In genomic region chr9:90966475-90967150, GRCh38 we compare ENCODE assay signal across 9 cellular contexts.
DNase-seq lines count a peak whose midpoint lies in the region; ATAC-seq and TF ChIP-seq lines count a peak whose summit lies in the region.
"Had no signal": no experiment of that assay in that cellular context is flagged by ENCODE, and none has a peak within 500 bp of the region (broad histone marks: within the 10 kb centered on the region; RNA-seq: fewer than 3 reads in every experiment).

No MANE protein-coding gene starts in this region.

- no peaks in the 10 kb centered on the region for H4K20me1 ChIP-seq in hepatocyte (ENCODE audit: insufficient read depth, poor library complexity, severe bottlenecking)

- H3K79me2 ChIP-seq in hepatocyte, result no peaks in the 10 kb centered on the region

- H3K27me3 ChIP-seq in hepatocyte, result no peaks in the 10 kb centered on the region
- no peaks in the 10 kb centered on the region for H3K27me3 ChIP-seq in CD4-positive, alpha-beta memory T cell (ENCODE audit: insufficient read depth, low read length)

- ATAC-seq in HG03280 (IDR thresholded peaks at IDR 0.05; ENCODE audit: unreplicated experiment) (no peak), HG03460 (IDR thresholded peaks at IDR 0.05; ENCODE audit: unreplicated experiment) (no peak)

- peak overlapping the region; percentile 34 for H3K4me3 Mint-ChIP-seq in activated T-cell treated with anti-CD3 and anti-CD28 coated beads, Interleukin-2, amount 50 U/mL, for 24 hours
- no peak overlapping the region for H3K4me3 Mint-ChIP-seq in CD4-positive, alpha-beta memory T cell
- H3K4me3 Mint-ChIP-seq: dendritic cell treated with granulocyte-macrophage colony-stimulating factor and Interleukin-4, amounts not matched to agents 40 ng/mL and 50 ng/mL, for 4 days had no signal

- peak overlapping the region; percentile 73 for H3K27ac Mint-ChIP-seq in activated T-cell treated with anti-CD3 and anti-CD28 coated beads, Interleukin-2, amount 50 U/mL, for 24 hours
- H3K27ac Mint-ChIP-seq in CD4-positive, alpha-beta memory T cell, result no peak overlapping the region
- H3K27ac Mint-ChIP-seq: dendritic cell treated with granulocyte-macrophage colony-stimulating factor and Interleukin-4, amounts not matched to agents 40 ng/mL and 50 ng/mL, for 4 days had no signal

- 88% methylated on average over 18 of the region's 19 CpGs for WGBS in hepatocyte (ENCODE audit: low lambda C conversion rate, missing lambda C conversion rate)

- peak overlapping the region; percentile 68 for H3K27ac ChIP-seq in hepatocyte
- no peak overlapping the region for H3K27ac ChIP-seq in CD4-positive, alpha-beta memory T cell (ENCODE audit: low read depth, low read length)

- H3K4me2 ChIP-seq in hepatocyte, result no peak overlapping the region

- H3K27me3 Mint-ChIP-seq in activated T-cell treated with anti-CD3 and anti-CD28 coated beads, Interleukin-2, amount 50 U/mL, for 24 hours, result peaks cover 40% of the 10 kb centered on the region
- H3K27me3 Mint-ChIP-seq in CD4-positive, alpha-beta memory T cell, result peaks cover 6 to 43% of the 10 kb centered on the region in 2 donors

- no peaks in the 10 kb centered on the region for H3K4me1 ChIP-seq in hepatocyte (ENCODE audit: insufficient read depth)
- H3K4me1 ChIP-seq in CD4-positive, alpha-beta memory T cell (ENCODE audit: insufficient read depth, low read length), result no peaks in the 10 kb centered on the region

- H3K4me1 Mint-ChIP-seq in activated T-cell treated with anti-CD3 and anti-CD28 coated beads, Interleukin-2, amount 50 U/mL, for 24 hours (ENCODE audit: low read depth), result peaks cover 39% of the 10 kb centered on the region
- H3K4me1 Mint-ChIP-seq in CD4-positive, alpha-beta memory T cell, result peaks cover 0 to 4% (median 1%) of the 10 kb centered on the region in 4 donors

- no peaks in the 10 kb centered on the region for H3K36me3 Mint-ChIP-seq in activated T-cell treated with anti-CD3 and anti-CD28 coated beads, Interleukin-2, amount 50 U/mL, for 24 hours (ENCODE audit: low read depth)
- H3K36me3 Mint-ChIP-seq in CD4-positive, alpha-beta memory T cell, result no peaks in the 10 kb centered on the region

- H3K9me2 ChIP-seq in hepatocyte (replicated peaks; ENCODE audit: insufficient read depth), result no peaks in the 10 kb centered on the region

- no peak for TF ChIP-seq CTCF in hepatocyte (IDR thresholded peaks at IDR 0.05; ENCODE audit: poor library complexity)

- intact Hi-C loops in CD4-positive, alpha-beta memory T cell (cut with micrococcal nuclease), result no loop called here

- no peak overlapping the region for H3K4me3 ChIP-seq in hepatocyte
- H3K4me3 ChIP-seq in CD4-positive, alpha-beta memory T cell (ENCODE audit: low read length in 2 of 2), result no peak overlapping the region

- no peaks in the 10 kb centered on the region for H3K9me3 ChIP-seq in hepatocyte (ENCODE audit: low read depth)
- no peaks in the 10 kb centered on the region for H3K9me3 ChIP-seq in CD4-positive, alpha-beta memory T cell (ENCODE audit: control insufficient read depth in 1 of 2, low read length in 2 of 2)

- no peaks in the 10 kb centered on the region for H3K9me3 Mint-ChIP-seq in activated T-cell treated with anti-CD3 and anti-CD28 coated beads, Interleukin-2, amount 50 U/mL, for 24 hours
- H3K9me3 Mint-ChIP-seq in CD4-positive, alpha-beta memory T cell, result peaks cover 0 to 2% (median 0%) of the 10 kb centered on the region in 8 donors

- CTCF ChIA-PET in CD4-positive, alpha-beta memory T cell (lab: Charles Lee; ENCODE audit: partially characterized antibody), result interaction anchor here (1.0 kb wide), 1 partner anchor 52 kb away, joined by 3 read pairs; no protein-coding TSS in a partner anchor

- POLR2A ChIA-PET in CD4-positive, alpha-beta memory T cell (lab: Charles Lee; ENCODE audit: partially characterized antibody), result no interaction called here

- H2AFZ ChIP-seq in hepatocyte, result no peak overlapping the region

- DNase-seq in HCEC 1CT, result peak; percentile 30
- peak; percentile 57 for DNase-seq in activated T-cell treated with anti-CD3 and anti-CD28 coated beads, Interleukin-2, amount 50 U/mL, for 24 hours
- no peak for DNase-seq in hepatocyte (ENCODE audit: low spot score)
- peak; percentile 40 to 62 for DNase-seq in stimulated activated CD8-positive, alpha-beta memory T cell treated with anti-CD3 and anti-CD28 coated beads, Interleukin-15, amount 100 ng/mL, for 48 hours (ENCODE audit: low read depth in 2 of 2)
- DNase-seq in CD4-positive, alpha-beta memory T cell, result no peak
- DNase-seq: DMS79 treated with DMSO at 0.1 percent for 48 hours had no signal

- H3K36me3 ChIP-seq in hepatocyte (replicated peaks; ENCODE audit: insufficient read depth, low read depth), result no peaks in the 10 kb centered on the region
- no peaks in the 10 kb centered on the region for H3K36me3 ChIP-seq in CD4-positive, alpha-beta memory T cell (ENCODE audit: insufficient read depth, low read length)

Comparison
In these comparisons a context has a peak if more than half of its experiments do, and no peak if none do; other contexts are left out.
1. DNase-seq: peak in HCEC 1CT (single experiment), activated T-cell treated with anti-CD3 and anti-CD28 coated beads, Interleukin-2, amount 50 U/mL, for 24 hours (single experiment) and stimulated activated CD8-positive, alpha-beta memory T cell treated with anti-CD3 and anti-CD28 coated beads, Interleukin-15, amount 100 ng/mL, for 48 hours (2 of 2); none in hepatocyte (single experiment) and CD4-positive, alpha-beta memory T cell (0 of 5).